17 cellular contexts compared by ENCODE assay signal in genomic region chr11:74134661-74135515, GRCh38. TPM values are rescaled to one million over a fixed set of nuclear protein-coding genes. Genes with fewer than 3 reads are reported as not detected.
DNase-seq lines count a peak whose midpoint lies in the region; ATAC-seq, FAIRE-seq and TF ChIP-seq lines count a peak whose summit lies in the region.
"Had no signal": no experiment of that assay in that cellular context is flagged by ENCODE, and none has a peak within 500 bp of the region (broad histone marks: within the 10 kb centered on the region; RNA-seq: fewer than 3 reads in every experiment).

No MANE protein-coding gene starts in this region.

- H3K36me3 Mint-ChIP-seq in astrocyte (ENCODE audit: low read depth, unreplicated experiment) = peaks cover 16% of the 10 kb centered on the region

- ATAC-seq in GM18868 (IDR thresholded peaks at IDR 0.05; ENCODE audit: unreplicated experiment) (no peak), omental fat pad (ENCODE audit: low FRiP score) (no peak), GM21515 (IDR thresholded peaks at IDR 0.05; ENCODE audit: unreplicated experiment) (no peak)
- ATAC-seq in stimulated activated naive CD8-positive, alpha-beta T cell treated with anti-CD3 and anti-CD28 coated beads, Interleukin-15, Interleukin-2, amounts not matched to agents 100 U/mL and 50 U/mL, for 24 hours = no peak

- H3K9me3 ChIP-seq in astrocyte (ENCODE audit: insufficient read depth, low read depth, low read length) = no peaks in the 10 kb centered on the region
- H3K9me3 ChIP-seq: esophagus squamous epithelium had no signal

- H2AFZ ChIP-seq in astrocyte (ENCODE audit: low read depth, low read length) = no peak overlapping the region

- H3K4me2 ChIP-seq in astrocyte (ENCODE audit: low read length) = no peak overlapping the region

- H3K27ac ChIP-seq in astrocyte (ENCODE audit: low read depth, low read length) = peak overlapping the region; percentile 41
- H3K27ac ChIP-seq: coronary artery, esophagus squamous epithelium, VCaP had no signal

- H3K27me3 Mint-ChIP-seq in astrocyte (ENCODE audit: low read depth, unreplicated experiment) = no peaks in the 10 kb centered on the region
- H3K27me3 Mint-ChIP-seq: naive B cell; stimulated activated naive CD8-positive, alpha-beta T cell treated with anti-CD3 and anti-CD28 coated beads, Interleukin-15, Interleukin-2, amounts not matched to agents 100 ng/mL and 50 ng/mL, for 24 hours had no signal

- peaks cover 24% of the 10 kb centered on the region for H3K4me1 ChIP-seq in astrocyte (ENCODE audit: insufficient read depth, low read length)

- no peak overlapping the region for H3K4me3 ChIP-seq in astrocyte (ENCODE audit: insufficient read depth, low read depth, low read length)
- H3K4me3 ChIP-seq: coronary artery, esophagus squamous epithelium had no signal

- peaks cover 6% of the 10 kb centered on the region for H3K36me3 ChIP-seq in astrocyte (ENCODE audit: insufficient read depth, low read length)

- no peak overlapping the region for H3K9ac ChIP-seq in astrocyte (ENCODE audit: low read length)

- DNase-seq in EH (ENCODE audit: low read depth) (peak; percentile 64), M059J (ENCODE audit: low read depth) (peak; percentile 76), astrocyte (ENCODE audit: low read depth) (peak; percentile 45), kidney glomerular epithelial cell (lab: John Stamatoyannopoulos, UW) (peak; percentile 87), omental fat pad (ENCODE audit: low spot score) (no peak)
- no peak for DNase-seq in stimulated activated naive CD8-positive, alpha-beta T cell treated with anti-CD3 and anti-CD28 coated beads, Interleukin-15, Interleukin-2, amounts not matched to agents 100 U/mL and 50 U/mL, for 24 hours
- DNase-seq: activated CD8-positive, alpha-beta memory T cell treated with anti-CD3 and anti-CD28 coated beads, Interleukin-2, amount 50 U/mL, for 48 hours; esophagus squamous epithelium; GDM1; naive B cell; retina; stimulated activated CD4-positive, alpha-beta T cell treated with anti-CD3 and anti-CD28 coated beads, Interleukin-4, amount 100 ng/mL, for 24 hours had no signal

- no peak overlapping the region for H3K4me3 Mint-ChIP-seq in astrocyte (ENCODE audit: unreplicated experiment)
- H3K4me3 Mint-ChIP-seq: naive B cell; stimulated activated naive CD8-positive, alpha-beta T cell treated with anti-CD3 and anti-CD28 coated beads, Interleukin-15, Interleukin-2, amounts not matched to agents 100 ng/mL and 50 ng/mL, for 24 hours had no signal

- no peak for FAIRE-seq in astrocyte (lab: Jason Lieb, UNC)

- H3K9me3 Mint-ChIP-seq in astrocyte (ENCODE audit: unreplicated experiment) = no peaks in the 10 kb centered on the region
- H3K9me3 Mint-ChIP-seq: naive B cell; stimulated activated naive CD8-positive, alpha-beta T cell treated with anti-CD3 and anti-CD28 coated beads, Interleukin-15, Interleukin-2, amounts not matched to agents 100 ng/mL and 50 ng/mL, for 24 hours had no signal

- H3K4me1 Mint-ChIP-seq in astrocyte (ENCODE audit: low read depth, unreplicated experiment) = peaks cover 37% of the 10 kb centered on the region
- H3K4me1 Mint-ChIP-seq: naive B cell had no signal

- H3K27me3 ChIP-seq in astrocyte (ENCODE audit: insufficient read depth, low read length) = no peaks in the 10 kb centered on the region
- H3K27me3 ChIP-seq: esophagus squamous epithelium had no signal

- H4K20me1 ChIP-seq in astrocyte (ENCODE audit: insufficient read depth, low read length) = no peaks in the 10 kb centered on the region

- no peaks in the 10 kb centered on the region for H3K79me2 ChIP-seq in astrocyte (ENCODE audit: insufficient read depth, low read length)

- TF ChIP-seq CTCF in astrocyte (IDR thresholded peaks at IDR 0.05; ENCODE audit: insufficient read depth, low read depth, low read length) (no peak), omental fat pad (IDR thresholded peaks at IDR 0.05) (no peak)

- peak overlapping the region; percentile 89 for H3K27ac Mint-ChIP-seq in astrocyte (ENCODE audit: unreplicated experiment)
- H3K27ac Mint-ChIP-seq: stimulated activated naive CD8-positive, alpha-beta T cell treated with anti-CD3 and anti-CD28 coated beads, Interleukin-15, Interleukin-2, amounts not matched to agents 100 ng/mL and 50 ng/mL, for 24 hours had no signal

RNA-seq across cellular contexts. Expression of gene C2CD3, which starts 35.9 kb away (rescaled TPM):
- 16.6 and 22.6 TPM in 2 replicates for total RNA-seq in M059J (2014; rRNA removed; shearing (Covaris generic))
- 45.4 and 53.7 TPM in 2 replicates for total RNA-seq in astrocyte
- total RNA-seq in omental fat pad = 10 to 100 TPM; 17.5 to 34.0 (median 19.0) TPM

RNA-seq across cellular contexts. Expression of gene PPME1, which starts 36.2 kb away (rescaled TPM):
- total RNA-seq in M059J (2014; rRNA removed; shearing (Covaris generic)) = 57.4 and 60.4 TPM in 2 replicates
- total RNA-seq in astrocyte (376 and 401 TPM in 2 replicates), omental fat pad (10 to 100 TPM; 23.2 to 25.0 (median 23.8) TPM)

Comparison
In these comparisons a context has a peak if more than half of its experiments do, and no peak if none do; other contexts are left out.
1. DNase-seq: peak in EH (single experiment), M059J (single experiment), astrocyte (single experiment) and kidney glomerular epithelial cell (single experiment); none in omental fat pad (single experiment) and stimulated activated naive CD8-positive, alpha-beta T cell treated with anti-CD3 and anti-CD28 coated beads, Interleukin-15, Interleukin-2, amounts not matched to agents 100 U/mL and 50 U/mL, for 24 hours (single experiment).